ENCODE assay signal across 1 cellular context in the genomic region with DNA sequence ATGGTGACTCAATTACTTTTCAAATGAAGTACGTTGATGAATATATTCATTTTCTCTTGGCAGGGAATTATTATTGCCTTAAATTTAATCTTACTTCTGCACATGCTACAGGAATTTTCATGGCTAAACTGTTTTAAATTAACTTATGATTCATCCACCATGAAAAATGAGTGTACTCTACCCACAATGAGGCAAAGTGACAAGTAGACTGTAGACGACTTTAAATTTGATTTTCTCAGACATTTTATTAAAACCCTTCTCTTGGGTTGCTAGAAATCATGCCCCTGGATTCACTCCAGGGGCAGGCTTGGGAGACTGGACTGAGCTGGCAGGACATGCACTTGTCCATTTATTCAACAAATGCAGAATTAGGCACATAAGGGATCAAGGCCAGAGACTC.
A peak's percentile ranks its signal among the peaks of the same experiment; 100 is the strongest.
TF ChIP-seq lines count a peak whose summit lies in the region.

No MANE protein-coding gene starts in this region.

TF ChIP-seq in SK-N-SH, 30 proteins besides CTCF, POLR2A, EP300 and RAD21 (continued from another document):
- TF ChIP-seq IRF3 (IDR thresholded peaks at IDR 0.05; ENCODE audit: low read depth, low read length) (no peak), USF2 (IDR thresholded peaks at IDR 0.05; ENCODE audit: borderline replicate concordance, low read depth, low read length) (no peak), MEF2A (IDR thresholded peaks at IDR 0.05; ENCODE audit: borderline replicate concordance, low read depth) (peak; percentile 52; the same call in 1 of the 2 replicates), TCF12 (IDR thresholded peaks at IDR 0.05) (peak; percentile 94), PBX3 (IDR thresholded peaks at IDR 0.05) (peak; percentile 94), FOSL2 (IDR thresholded peaks at IDR 0.05; ENCODE audit: borderline replicate concordance, low read depth) (peak; percentile 93), CHD2 (IDR thresholded peaks at IDR 0.05; ENCODE audit: low read length, partially characterized antibody) (no peak), GATA2 (CRISPR knock-in tag; IDR thresholded peaks at IDR 0.05) (no peak), FOXJ3 (CRISPR knock-in tag; IDR thresholded peaks at IDR 0.05) (no peak), RCOR1 (IDR thresholded peaks at IDR 0.05; ENCODE audit: low read length) (no peak), ELF1 (IDR thresholded peaks at IDR 0.05) (no peak), SIN3A (IDR thresholded peaks at IDR 0.05; ENCODE audit: borderline replicate concordance, low read depth, low read length) (no peak), MXI1 (IDR thresholded peaks at IDR 0.05; ENCODE audit: low read depth, low read length) (no peak)
